Comparison of ENCODE assay signal across 1 cellular context in the genomic region with DNA sequence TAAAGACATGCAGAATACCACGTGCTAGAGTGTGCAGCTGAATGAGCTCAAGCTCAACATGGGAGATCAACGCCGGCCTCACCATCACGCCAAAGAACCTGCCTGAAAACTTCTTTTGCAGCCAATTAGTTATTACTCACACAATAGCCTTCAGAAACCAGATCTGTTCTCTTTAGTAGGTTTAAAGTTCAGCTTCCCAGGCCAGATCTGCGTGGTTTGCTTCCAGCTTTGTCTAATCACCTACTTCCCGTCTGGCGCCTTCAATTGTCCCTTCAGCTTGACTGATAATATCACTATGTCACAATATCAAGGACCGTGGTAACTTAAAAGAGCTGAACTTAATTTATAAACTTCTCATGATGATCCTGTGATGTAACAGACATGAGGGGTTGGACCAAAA.
TF ChIP-seq lines count a peak whose summit lies in the region.

No MANE protein-coding gene starts in this region.

TF ChIP-seq in HepG2, 621 proteins besides CTCF, POLR2A, EP300 and RAD21 (continued from another document):
- TF ChIP-seq, protein P1, sequence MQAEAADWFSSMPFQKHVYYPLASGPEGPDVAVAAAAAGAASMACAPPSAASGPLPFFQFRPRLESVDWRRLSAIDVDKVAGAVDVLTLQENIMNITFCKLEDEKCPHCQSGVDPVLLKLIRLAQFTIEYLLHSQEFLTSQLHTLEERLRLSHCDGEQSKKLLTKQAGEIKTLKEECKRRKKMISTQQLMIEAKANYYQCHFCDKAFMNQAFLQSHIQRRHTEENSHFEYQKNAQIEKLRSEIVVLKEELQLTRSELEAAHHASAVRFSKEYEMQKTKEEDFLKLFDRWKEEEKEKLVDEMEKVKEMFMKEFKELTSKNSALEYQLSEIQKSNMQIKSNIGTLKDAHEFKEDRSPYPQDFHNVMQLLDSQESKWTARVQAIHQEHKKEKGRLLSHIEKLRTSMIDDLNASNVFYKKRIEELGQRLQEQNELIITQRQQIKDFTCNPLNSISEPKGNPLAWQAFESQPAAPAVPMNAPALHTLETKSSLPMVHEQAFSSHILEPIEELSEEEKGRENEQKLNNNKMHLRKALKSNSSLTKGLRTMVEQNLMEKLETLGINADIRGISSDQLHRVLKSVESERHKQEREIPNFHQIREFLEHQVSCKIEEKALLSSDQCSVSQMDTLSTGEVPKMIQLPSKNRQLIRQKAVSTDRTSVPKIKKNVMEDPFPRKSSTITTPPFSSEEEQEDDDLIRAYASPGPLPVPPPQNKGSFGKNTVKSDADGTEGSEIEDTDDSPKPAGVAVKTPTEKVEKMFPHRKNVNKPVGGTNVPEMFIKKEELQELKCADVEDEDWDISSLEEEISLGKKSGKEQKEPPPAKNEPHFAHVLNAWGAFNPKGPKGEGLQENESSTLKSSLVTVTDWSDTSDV (CRISPR knock-in tag; IDR thresholded peaks at IDR 0.05) = no peak
- TF ChIP-seq SOX13 (IDR thresholded peaks at IDR 0.05) (no peak), SOX13 (CRISPR knock-in tag; conservative IDR thresholded peaks at IDR 0.05 in 1 of 2, IDR thresholded peaks at IDR 0.05 in 1 of 2) (peak in 1 of 2 experiments; percentile 67; a peak in 2 of 4 replicates), MED1 (CRISPR knock-in tag; IDR thresholded peaks at IDR 0.05) (no peak), TCF7 (IDR thresholded peaks at IDR 0.05; ENCODE audit: low read depth) (0 out of 2 replicates have a peak, but pooled peaks have one; percentile 26), ZNF775 (CRISPR knock-in tag; IDR thresholded peaks at IDR 0.05; ENCODE audit: borderline replicate concordance) (no peak)
